ENCODE assay signal across 12 cellular contexts in the genomic region with DNA sequence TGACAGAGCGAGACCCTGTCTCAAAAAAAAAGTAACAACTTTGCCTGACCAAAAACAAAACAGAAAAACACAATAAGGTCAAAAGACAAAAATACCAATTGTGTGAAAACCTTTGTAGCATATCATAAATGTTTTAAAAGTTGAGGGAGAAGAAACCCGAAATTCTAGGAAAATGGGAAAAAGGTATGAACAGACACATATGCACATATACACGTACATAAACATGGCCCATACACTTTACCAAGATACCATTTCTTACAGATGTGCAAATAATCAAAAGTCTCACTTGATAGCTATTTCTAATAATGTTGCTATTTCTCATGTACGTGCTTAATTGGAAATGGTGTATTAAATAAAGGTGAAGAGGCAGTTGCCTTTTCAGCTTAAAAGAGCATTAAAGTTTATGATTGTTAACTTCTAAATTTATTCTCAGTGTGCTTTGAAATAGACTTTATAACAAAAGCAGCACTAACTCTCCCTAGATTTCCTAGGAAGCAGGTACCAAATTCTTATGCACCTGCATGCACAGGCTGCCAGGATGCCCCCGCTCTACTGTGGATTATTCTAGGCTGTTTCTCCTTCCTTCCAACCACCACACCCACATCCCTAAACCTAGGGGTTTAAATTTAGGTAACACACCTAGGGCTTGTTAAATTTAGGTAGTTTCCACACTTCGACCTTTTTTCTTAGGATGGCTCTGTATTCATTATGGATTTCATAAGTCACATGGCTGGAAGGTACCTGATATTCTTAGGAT. TPM values are rescaled to one million over a fixed set of nuclear protein-coding genes. Genes with fewer than 3 reads are reported as not detected.
A peak's percentile ranks its signal among the peaks of the same experiment; 100 is the strongest.
DNase-seq lines count a peak whose midpoint lies in the region; TF ChIP-seq lines count a peak whose summit lies in the region.
"Had no signal": no experiment of that assay in that cellular context is flagged by ENCODE, and none has a peak within 500 bp of the region (broad histone marks: within the 10 kb centered on the region; RNA-seq: fewer than 3 reads in every experiment).

No MANE protein-coding gene starts in this region.

- H3K4me2 ChIP-seq in BLaER1: peak overlapping the region; percentile 98
- H3K4me2 ChIP-seq: A549 had no signal

- TF ChIP-seq CTCF in VCaP (conservative IDR thresholded peaks at IDR 0.05): no peak

- no peaks in the 10 kb centered on the region for H3K9me3 Mint-ChIP-seq in IgD-negative memory B cell

- no peaks in the 10 kb centered on the region for H3K9me3 ChIP-seq in BLaER1
- H3K9me3 ChIP-seq: A549 had no signal

- H3K36me3 ChIP-seq in BLaER1: no peaks in the 10 kb centered on the region

- peaks cover 6% of the 10 kb centered on the region for H3K27me3 Mint-ChIP-seq in IgD-negative memory B cell
- H3K27me3 Mint-ChIP-seq: CD4-positive, CD25-positive, alpha-beta regulatory T cell had no signal

- DNase-seq in putamen (ENCODE audit: low spot score): peak; percentile 64
- no peak for DNase-seq in activated effector memory CD4-positive, alpha-beta T cell treated with Interleukin-2 at 50 U/mL for 16 hours
- no peak for DNase-seq in NCI-H69 (lab: John Stamatoyannopoulos, UW)
- DNase-seq in kidney tubule cell (ENCODE audit: low spot score): no peak
- DNase-seq: Calu3; CD4-positive, CD25-positive, alpha-beta regulatory T cell; DMS 273 treated with DMSO at 0.1 percent for 48 hours; GM23248 had no signal

- H3K27me3 ChIP-seq in BLaER1: no peaks in the 10 kb centered on the region

- peak overlapping the region in 2 of 3 donors; percentile 71 to 88 for H3K27ac Mint-ChIP-seq in IgD-negative memory B cell

- H3K4me1 ChIP-seq in BLaER1: peaks cover 97% of the 10 kb centered on the region

- peaks cover 24% of the 10 kb centered on the region for H4K20me1 ChIP-seq in BLaER1

- H3K36me3 Mint-ChIP-seq in IgD-negative memory B cell: no peaks in the 10 kb centered on the region

- H3K4me3 Mint-ChIP-seq in IgD-negative memory B cell: peak overlapping the region in 2 of 4 donors; percentile 13 to 39

- 0 out of 2 replicates have a peak overlapping the region, but pooled peaks have one; percentile 51 for H3K4me3 ChIP-seq in BLaER1
- H3K4me3 ChIP-seq: A549, GM23248 had no signal

- peaks cover 55 to 77% (median 60%) of the 10 kb centered on the region in 3 donors for H3K4me1 Mint-ChIP-seq in IgD-negative memory B cell

- H3K27ac ChIP-seq in BLaER1 (peak overlapping the region; percentile 86), VCaP (peak overlapping the region; percentile 99)
- H3K27ac ChIP-seq: A549, GM23248 had no signal

- H3K9ac ChIP-seq in BLaER1: peak overlapping the region; percentile 15; the same call in 1 of the 2 replicates
- H3K9ac ChIP-seq: GM23248 had no signal

RNA-seq across cellular contexts. Expression of a gene that starts 33.8 kb away (rescaled TPM):
- polyA plus RNA-seq in IgD-negative memory B cell: 4.5 TPM
